Comparison of ENCODE assay signal across 26 cellular contexts in the genomic region with DNA sequence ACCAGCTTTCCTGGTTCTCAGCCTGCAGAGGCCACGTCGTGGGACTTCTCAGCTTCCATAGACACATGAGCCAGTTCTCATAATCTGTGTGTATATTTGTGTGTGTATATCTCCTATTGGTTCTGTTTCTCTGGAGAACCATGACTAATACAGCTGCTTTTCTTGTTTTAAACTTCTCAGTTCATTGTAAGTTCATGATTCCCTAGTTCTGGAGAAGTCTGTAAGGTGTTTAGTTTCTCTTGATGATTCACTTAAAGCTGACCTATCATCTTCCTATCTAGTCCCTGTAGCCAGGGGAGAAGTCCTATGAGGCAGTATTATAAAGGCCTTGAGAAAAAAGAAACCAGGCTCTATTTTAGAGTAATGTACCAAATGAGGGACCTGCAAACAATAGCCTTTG.
DNase-seq lines count a peak whose midpoint lies in the region; FAIRE-seq and TF ChIP-seq lines count a peak whose summit lies in the region.
"Had no signal": no experiment of that assay in that cellular context is flagged by ENCODE, and none has a peak within 500 bp of the region (broad histone marks: within the 10 kb centered on the region; RNA-seq: fewer than 3 reads in every experiment).

No MANE protein-coding gene starts in this region.

- H3K9me3 ChIP-seq in PC-9 (ENCODE audit: insufficient read depth, low read depth) (peaks cover 3% of the 10 kb centered on the region), keratinocyte (ENCODE audit: control insufficient read depth, low read depth, low read length) (no peaks in the 10 kb centered on the region)
- H3K9me3 ChIP-seq: A549; BLaER1 treated with 17β-estradiol and CSF1 and Interleukin-3, amounts not matched to agents 10 nM and 100 nM; HAP-1; MG63 had no signal

- H3K4me1 ChIP-seq in PC-9 (replicated peaks; ENCODE audit: insufficient read depth) = peaks cover 29% of the 10 kb centered on the region
- H3K4me1 ChIP-seq in keratinocyte (ENCODE audit: control insufficient read depth, extremely low read depth, insufficient read depth, low read length) = peaks cover 24% of the 10 kb centered on the region
- H3K4me1 ChIP-seq: A549; BLaER1 treated with 17β-estradiol and CSF1 and Interleukin-3, amounts not matched to agents 10 nM and 100 nM; HAP-1 had no signal

- no peak overlapping the region for H3K4me3 ChIP-seq in PC-9
- no peak overlapping the region for H3K4me3 ChIP-seq in epithelial cell of esophagus (ENCODE audit: low read length)
- no peak overlapping the region for H3K4me3 ChIP-seq in keratinocyte (ENCODE audit: control insufficient read depth in 2 of 3, extremely low read depth in 1 of 3, insufficient read depth in 2 of 3, low read depth in 1 of 3, low read length in 3 of 3)
- H3K4me3 ChIP-seq: A549; BLaER1 treated with 17β-estradiol and CSF1 and Interleukin-3, amounts not matched to agents 10 nM and 100 nM; HAP-1; MG63 had no signal

- H3K9me3 Mint-ChIP-seq in type B pancreatic cell = no peaks in the 10 kb centered on the region
- no peaks in the 10 kb centered on the region for H3K9me3 Mint-ChIP-seq in activated CD4-positive, alpha-beta T cell treated with anti-CD3 and anti-CD28 coated beads, Interleukin-2, amount 10 ng/mL, durations not matched to agents 7 days and 5 days
- H3K9me3 Mint-ChIP-seq: CD4-positive, alpha-beta memory T cell; HFFc6 had no signal

- H3K9ac ChIP-seq in keratinocyte (ENCODE audit: control insufficient read depth, extremely low read depth, insufficient read depth, low read length) = no peak overlapping the region
- H3K9ac ChIP-seq: BLaER1 treated with 17β-estradiol and CSF1 and Interleukin-3, amounts not matched to agents 10 nM and 100 nM had no signal

- BruUV-seq in PC-9 (replicated peaks; lab: Mats Ljungman, UMichigan) = no TSS peak

- H3K36me3 Mint-ChIP-seq in type B pancreatic cell = no peaks in the 10 kb centered on the region
- no peaks in the 10 kb centered on the region for H3K36me3 Mint-ChIP-seq in activated CD4-positive, alpha-beta T cell treated with anti-CD3 and anti-CD28 coated beads, Interleukin-2, amount 10 ng/mL, durations not matched to agents 7 days and 5 days (ENCODE audit: low read depth)
- H3K36me3 Mint-ChIP-seq: CD4-positive, alpha-beta memory T cell had no signal

- DNase-seq in PC-9 = peak in 1 of 2 experiments; percentile 80
- peak; percentile 85 for DNase-seq in epithelial cell of esophagus (ENCODE audit: low read depth)
- DNase-seq in keratinocyte (ENCODE audit: low read depth, low spot score) = no peak
- no peak for DNase-seq in type B pancreatic cell (ENCODE audit: extremely low spot score, unreplicated experiment)
- no peak for DNase-seq in activated CD4-positive, alpha-beta T cell treated with anti-CD3 and anti-CD28 coated beads, Interleukin-2, amount 10 ng/mL, durations not matched to agents 7 days and 5 days
- DNase-seq in NOMO-1 treated with dmso at 0.1 percent for 144 hours (lab: John Stamatoyannopoulos, UW; ENCODE audit: unreplicated experiment) = no peak
- DNase-seq in C1 segment of cervical spinal cord (lab: John Stamatoyannopoulos, UW) = no peak
- DNase-seq: AML-193; CD4-positive, alpha-beta memory T cell; COR-L47; GOT3; HFFc6; IMR-90; KG1; MG63; NCI-H1105 treated with DMSO at 0.1 percent for 48 hours; NCI-H146; NCI-H1930; NCI-H2107; NCI-H446; NCI-H524 treated with DMSO at 0.1 percent for 48 hours; NCI-H774 had no signal

- dilution Hi-C loops in keratinocyte (cut with MboI; ENCODE audit: extremely low pct_ligation_motif_present, low sequenced_read_pairs) = no loop called here

- POLR2A ChIA-PET in PC-9 (lab: Charles Lee; ENCODE audit: unreplicated experiment) = no interaction called here
- POLR2A ChIA-PET in activated CD4-positive, alpha-beta T cell treated with anti-CD3 and anti-CD28 coated beads, Interleukin-2, amount 10 ng/mL, durations not matched to agents 7 days and 5 days (lab: Charles Lee) = no interaction called here

- H3K27ac ChIP-seq in PC-9 = peak overlapping the region; percentile 99
- H3K27ac ChIP-seq in keratinocyte (ENCODE audit: control insufficient read depth, insufficient read depth, low read length) = peak overlapping the region; percentile 22
- H3K27ac ChIP-seq: A549; BLaER1 treated with 17β-estradiol and CSF1 and Interleukin-3, amounts not matched to agents 10 nM and 100 nM had no signal

- no peaks in the 10 kb centered on the region for H3K79me2 ChIP-seq in PC-9 (ENCODE audit: low read depth)
- H3K79me2 ChIP-seq in keratinocyte (ENCODE audit: control insufficient read depth, insufficient read depth, low read length) = no peaks in the 10 kb centered on the region

- H3K27me3 Mint-ChIP-seq in type B pancreatic cell = no peaks in the 10 kb centered on the region
- no peaks in the 10 kb centered on the region for H3K27me3 Mint-ChIP-seq in activated CD4-positive, alpha-beta T cell treated with anti-CD3 and anti-CD28 coated beads, Interleukin-2, amount 10 ng/mL, durations not matched to agents 7 days and 5 days

- H3K27ac Mint-ChIP-seq in type B pancreatic cell = peak overlapping the region; percentile 19
- H3K27ac Mint-ChIP-seq in activated CD4-positive, alpha-beta T cell treated with anti-CD3 and anti-CD28 coated beads, Interleukin-2, amount 10 ng/mL, durations not matched to agents 7 days and 5 days = no peak overlapping the region
- H3K27ac Mint-ChIP-seq: CD4-positive, alpha-beta memory T cell; HFFc6 had no signal

- no peaks in the 10 kb centered on the region for H3K36me3 ChIP-seq in PC-9 (ENCODE audit: low read depth)
- no peaks in the 10 kb centered on the region for H3K36me3 ChIP-seq in keratinocyte (ENCODE audit: control insufficient read depth in 2 of 2, extremely low read depth in 1 of 2, insufficient read depth in 2 of 2, low read length in 2 of 2)
- H3K36me3 ChIP-seq: BLaER1 treated with 17β-estradiol and CSF1 and Interleukin-3, amounts not matched to agents 10 nM and 100 nM; HAP-1; MG63 had no signal

- H2AFZ ChIP-seq in PC-9 = no peak overlapping the region
- H2AFZ ChIP-seq in keratinocyte (ENCODE audit: control insufficient read depth, low read length) = no peak overlapping the region

- no peaks in the 10 kb centered on the region for H3K9me2 ChIP-seq in PC-9 (ENCODE audit: insufficient read depth)

- CTCF ChIA-PET in PC-9 (lab: Charles Lee) = no interaction called here
- CTCF ChIA-PET in activated CD4-positive, alpha-beta T cell treated with anti-CD3 and anti-CD28 coated beads, Interleukin-2, amount 10 ng/mL, durations not matched to agents 7 days and 5 days (lab: Charles Lee) = no interaction called here

- no peaks in the 10 kb centered on the region for H3K4me1 Mint-ChIP-seq in type B pancreatic cell (ENCODE audit: unreplicated experiment)
- no peaks in the 10 kb centered on the region for H3K4me1 Mint-ChIP-seq in activated CD4-positive, alpha-beta T cell treated with anti-CD3 and anti-CD28 coated beads, Interleukin-2, amount 10 ng/mL, durations not matched to agents 7 days and 5 days
- H3K4me1 Mint-ChIP-seq: CD4-positive, alpha-beta memory T cell had no signal

- no peaks in the 10 kb centered on the region for H4K20me1 ChIP-seq in PC-9 (ENCODE audit: insufficient read depth)
- H4K20me1 ChIP-seq in keratinocyte (ENCODE audit: control insufficient read depth, extremely low read depth, insufficient read depth, low read length) = no peaks in the 10 kb centered on the region
- H4K20me1 ChIP-seq: BLaER1 treated with 17β-estradiol and CSF1 and Interleukin-3, amounts not matched to agents 10 nM and 100 nM had no signal

- H3K4me3 Mint-ChIP-seq in type B pancreatic cell = no peak overlapping the region
- H3K4me3 Mint-ChIP-seq in activated CD4-positive, alpha-beta T cell treated with anti-CD3 and anti-CD28 coated beads, Interleukin-2, amount 10 ng/mL, durations not matched to agents 7 days and 5 days = no peak overlapping the region
- H3K4me3 Mint-ChIP-seq: CD4-positive, alpha-beta memory T cell; HFFc6 had no signal

- H3K4me2 ChIP-seq in PC-9 (peak overlapping the region; percentile 9; the same call in 1 of the 2 replicates), keratinocyte (ENCODE audit: control insufficient read depth, extremely low read depth, insufficient read depth, low read depth, low read length) (peak overlapping the region; percentile 8)
- H3K4me2 ChIP-seq: A549; BLaER1 treated with 17β-estradiol and CSF1 and Interleukin-3, amounts not matched to agents 10 nM and 100 nM had no signal

- H3F3A ChIP-seq in PC-9 (ENCODE audit: insufficient read depth, low read depth) = peaks cover 5% of the 10 kb centered on the region; the same call in 1 of the 2 replicates

- peak; percentile 73 for FAIRE-seq in keratinocyte (lab: Jason Lieb, UNC)
- FAIRE-seq: A549, G401.6 had no signal

- H3K9me1 ChIP-seq in keratinocyte (ENCODE audit: control insufficient read depth, extremely low read depth, insufficient read depth, low read length) = no peaks in the 10 kb centered on the region

- intact Hi-C loops in PC-9 (cut with micrococcal nuclease; ENCODE audit: unreplicated experiment) = no loop called here

- no peak for TF ChIP-seq CTCF in PC-9 (conservative IDR thresholded peaks at IDR 0.05)
- no peak for TF ChIP-seq CTCF in epithelial cell of esophagus (IDR thresholded peaks at IDR 0.05; ENCODE audit: insufficient read depth, low read depth, low read length, missing control alignments)
- no peak for TF ChIP-seq CTCF in keratinocyte (optimal IDR thresholded peaks at IDR 0.05 in 1 of 3, IDR thresholded peaks at IDR 0.05 in 1 of 3, conservative IDR thresholded peaks at IDR 0.05 in 1 of 3; ENCODE audit: extremely low read depth in 1 of 3, insufficient read depth in 2 of 3, low read length in 3 of 3)
- TF ChIP-seq CTCF in type B pancreatic cell (conservative IDR thresholded peaks at IDR 0.05) = no peak

- H3K27me3 ChIP-seq in PC-9 (ENCODE audit: insufficient read depth, low read depth) (no peaks in the 10 kb centered on the region), keratinocyte (ENCODE audit: control insufficient read depth, extremely low read depth, insufficient read depth, low read length) (no peaks in the 10 kb centered on the region)
- H3K27me3 ChIP-seq: BLaER1 treated with 17β-estradiol and CSF1 and Interleukin-3, amounts not matched to agents 10 nM and 100 nM; MG63 had no signal
